In the genomic region with DNA sequence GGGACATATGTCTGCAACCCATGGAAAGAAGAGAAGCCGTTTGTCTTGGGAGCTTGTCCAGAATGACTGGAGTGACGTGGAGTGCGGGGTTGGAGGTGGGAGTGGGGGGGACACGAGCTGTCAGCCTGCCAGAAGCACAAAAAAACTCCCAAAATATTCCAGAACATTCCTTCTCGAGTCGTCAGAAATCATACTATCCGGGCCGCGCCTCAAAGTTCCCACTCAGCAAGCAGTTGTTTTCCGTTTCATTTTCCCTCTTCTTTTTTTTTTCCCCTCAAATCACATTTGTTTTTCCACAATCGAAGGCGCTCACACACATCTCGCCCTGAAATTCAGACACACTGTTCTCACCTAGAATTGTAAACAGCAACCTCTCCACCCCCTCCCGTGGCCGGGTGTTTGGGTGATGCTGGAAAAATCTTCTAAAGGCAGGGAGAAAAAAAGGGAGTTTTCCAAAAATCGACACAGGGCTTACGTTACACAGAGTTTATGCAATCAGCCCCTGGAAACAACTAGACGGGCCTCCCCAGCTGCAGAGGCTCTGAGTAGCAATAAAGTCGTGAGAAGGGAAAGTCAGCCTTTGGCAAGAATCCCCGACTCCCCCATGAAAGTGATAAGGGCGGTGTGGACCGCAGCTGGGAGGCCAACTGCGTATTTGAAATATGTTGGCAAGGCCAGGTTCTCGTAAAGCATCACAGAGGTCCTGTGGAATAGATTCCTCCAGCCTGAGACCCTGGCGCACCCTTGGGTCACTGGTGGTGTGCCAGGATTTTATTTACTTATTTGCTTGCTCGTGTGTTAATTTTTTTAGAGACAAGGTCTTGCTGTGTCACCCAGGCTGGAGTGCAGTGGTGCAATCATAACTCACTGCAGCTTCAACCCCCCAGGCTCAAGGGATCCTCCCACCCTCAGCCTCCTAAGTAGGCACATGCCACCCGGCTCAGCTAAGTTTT, we compare ENCODE assay signal across 9 cellular contexts. TPM values are rescaled to one million over a fixed set of nuclear protein-coding genes. Genes with fewer than 3 reads are reported as not detected.
DNase-seq lines count a peak whose midpoint lies in the region; ATAC-seq, FAIRE-seq and TF ChIP-seq lines count a peak whose summit lies in the region.
"Had no signal": no experiment of that assay in that cellular context is flagged by ENCODE, and none has a peak within 500 bp of the region (broad histone marks: within the 10 kb centered on the region; RNA-seq: fewer than 3 reads in every experiment).

No MANE protein-coding gene starts in this region.

- no peak for TF ChIP-seq CTCF in BJ (IDR thresholded peaks at IDR 0.05; ENCODE audit: insufficient read depth, low read depth, low read length)
- no peak for TF ChIP-seq CTCF in nephron progenitor cell (IDR thresholded peaks at IDR 0.05)
- no peak for TF ChIP-seq CTCF in GM13977 (IDR thresholded peaks at IDR 0.05; ENCODE audit: extremely low read depth, insufficient read depth, missing control alignments)

- no peaks in the 10 kb centered on the region for H3K36me3 Mint-ChIP-seq in nephron progenitor cell (ENCODE audit: low read depth)
- H3K36me3 Mint-ChIP-seq: memory B cell had no signal

- in situ Hi-C loops in GM13977 (cut with MboI; ENCODE audit: low pct_unique_long_range_greater_than_20kb, low sequenced_read_pairs, unreplicated experiment): no loop called here

- H3K4me3 Mint-ChIP-seq in nephron progenitor cell: peak overlapping the region; percentile 68
- H3K4me3 Mint-ChIP-seq: memory B cell had no signal

- CTCF ChIA-PET in BJ (lab: Yijun Ruan, JAX): interaction anchor here (0.7 to 2.2 kb wide), 4 partner anchors 10 to 90 kb away, joined by 3 to 5 read pairs (median 4); no protein-coding TSS in a partner anchor

- peaks cover 22% of the 10 kb centered on the region for H3K4me1 Mint-ChIP-seq in nephron progenitor cell

- POLR2A ChIA-PET in BJ (lab: Charles Lee): no interaction called here

- no peak for ATAC-seq in GM21381 (IDR thresholded peaks at IDR 0.05; ENCODE audit: unreplicated experiment)
- no peak for ATAC-seq in GM18858 (IDR thresholded peaks at IDR 0.05; ENCODE audit: unreplicated experiment)

- H3K9me3 Mint-ChIP-seq in nephron progenitor cell: no peaks in the 10 kb centered on the region

- peaks cover 4% of the 10 kb centered on the region for H3K27me3 ChIP-seq in BJ (ENCODE audit: control insufficient read depth, insufficient read depth, low read length)

- no peaks in the 10 kb centered on the region for H3K36me3 ChIP-seq in BJ (ENCODE audit: control insufficient read depth, insufficient read depth, low read length)

- FAIRE-seq in endometrium (lab: Jason Lieb, UNC): peak; percentile 76

- peaks cover 18% of the 10 kb centered on the region for H3K27me3 Mint-ChIP-seq in nephron progenitor cell (ENCODE audit: low read depth, poor library complexity)
- H3K27me3 Mint-ChIP-seq: memory B cell had no signal

- peak overlapping the region; percentile 37 for H3K4me3 ChIP-seq in BJ (ENCODE audit: low read depth, low read length)

- DNase-seq in BJ (ENCODE audit: low read depth): peak; percentile 87
- peak; percentile 47 for DNase-seq in NOMO-1 treated with dmso at 0.1 percent for 144 hours (lab: John Stamatoyannopoulos, UW; ENCODE audit: unreplicated experiment)
- DNase-seq in nephron progenitor cell: peak; percentile 19
- no peak for DNase-seq in NCI-H128 (lab: John Stamatoyannopoulos, UW; ENCODE audit: unreplicated experiment)
- no peak for DNase-seq in GM13977 (ENCODE audit: low spot score)

- peak overlapping the region; percentile 97 for H3K27ac Mint-ChIP-seq in nephron progenitor cell
- H3K27ac Mint-ChIP-seq: memory B cell had no signal

RNA-seq across cellular contexts. Expression of gene KLF2, which starts 31.2 kb away (rescaled TPM):
- polyA plus RNA-seq in BJ (2011; rRNA removed): 1.7 and 1.8 TPM in 2 replicates
- 2.3 and 2.6 TPM in 2 replicates for polyA minus RNA-seq in BJ (2011; rRNA and poly(A)+ RNA removed)

Comparison
In these comparisons a context has a peak if more than half of its experiments do, and no peak if none do; other contexts are left out.
1. DNase-seq: peak in BJ (single experiment), NOMO-1 treated with dmso at 0.1 percent for 144 hours (single experiment) and nephron progenitor cell (single experiment); none in NCI-H128 (single experiment) and GM13977 (single experiment).